16 cellular contexts compared by ENCODE assay signal in genomic region chr20:4008877-4009276, GRCh38. TPM values are rescaled to one million over a fixed set of nuclear protein-coding genes. Genes with fewer than 3 reads are reported as not detected.
DNase-seq lines count a peak whose midpoint lies in the region; ATAC-seq, FAIRE-seq and TF ChIP-seq lines count a peak whose summit lies in the region.
"Had no signal": no experiment of that assay in that cellular context is flagged by ENCODE, and none has a peak within 500 bp of the region (broad histone marks: within the 10 kb centered on the region; RNA-seq: fewer than 3 reads in every experiment).

No MANE protein-coding gene starts in this region.

- no peak for ATAC-seq in HepG2
- ATAC-seq in right lobe of liver = no peak
- no peak for ATAC-seq in K562
- ATAC-seq in stimulated activated effector memory CD8-positive, alpha-beta T cell treated with anti-CD3 and anti-CD28 coated beads, Interleukin-12 subunit alpha, Interleukin-12 subunit beta, amount 100 ng/mL, for 72 hours = no peak
- ATAC-seq in upper lobe of right lung = no peak
- ATAC-seq in omental fat pad (ENCODE audit: low FRiP score) = no peak

- H3K4me2 ChIP-seq in HepG2 (ENCODE audit: low read depth, low read length) (no peak overlapping the region), OCI-LY3 (ENCODE audit: low read length) (no peak overlapping the region), K562 (ENCODE audit: insufficient read depth, low read length) (peak overlapping the region; percentile 39; the same call in 1 of the 2 replicates)

- DNase-seq in HepG2 (ENCODE audit: low spot score) (no peak), right lobe of liver (no peak), K562 (ENCODE audit: extremely low read depth in 1 of 4, low spot score in 3 of 4) (no peak), Kasumi-1 (lab: John Stamatoyannopoulos, UW) (no peak), upper lobe of right lung (no peak), omental fat pad (ENCODE audit: low spot score) (no peak)
- DNase-seq in stimulated activated effector memory CD8-positive, alpha-beta T cell treated with anti-CD3 and anti-CD28 coated beads, Interleukin-12 subunit alpha, Interleukin-12 subunit beta, amount 100 ng/mL, for 72 hours (ENCODE audit: low spot score in 2 of 2) = no peak
- DNase-seq: CD4-positive, alpha-beta T cell; GF-D8; KBM-7; NCI-H1930; NCI-H2171 had no signal

- no peak overlapping the region for H3K27ac ChIP-seq in HepG2 (ENCODE audit: extremely low read length, insufficient read depth, low read length)
- H3K27ac ChIP-seq in right lobe of liver = no peak overlapping the region
- H3K27ac ChIP-seq in OCI-LY3 (ENCODE audit: low read length) = no peak overlapping the region
- peak overlapping the region; percentile 55; the same call in 2 of the 3 replicates for H3K27ac ChIP-seq in K562 (ENCODE audit: extremely low read depth, low read depth, low read length)
- no peak overlapping the region for H3K27ac ChIP-seq in upper lobe of right lung
- H3K27ac ChIP-seq: SJSA1 had no signal

- H3K27me3 ChIP-seq in HepG2 (ENCODE audit: control insufficient read depth in 1 of 2, insufficient read depth in 2 of 2, low read length in 2 of 2) = no peaks in the 10 kb centered on the region
- no peaks in the 10 kb centered on the region for H3K27me3 ChIP-seq in right lobe of liver
- no peaks in the 10 kb centered on the region for H3K27me3 ChIP-seq in OCI-LY3 (ENCODE audit: low read depth, low read length)
- no peaks in the 10 kb centered on the region for H3K27me3 ChIP-seq in K562 (ENCODE audit: control insufficient read depth in 2 of 2, insufficient read depth in 2 of 2, low read length in 2 of 2)
- no peaks in the 10 kb centered on the region for H3K27me3 ChIP-seq in upper lobe of right lung
- H3K27me3 ChIP-seq: SJSA1 had no signal

- H3K27ac Mint-ChIP-seq in stimulated activated effector memory CD8-positive, alpha-beta T cell treated with anti-CD3 and anti-CD28 coated beads, Interleukin-12 subunit alpha, Interleukin-12 subunit beta, amount 100 ng/mL, for 72 hours = peak overlapping the region; percentile 2
- H3K27ac Mint-ChIP-seq: CD4-positive, alpha-beta T cell had no signal

- BruUV-seq in HepG2 (replicated peaks; lab: Mats Ljungman, UMichigan) (no TSS peak), K562 (replicated peaks; lab: Mats Ljungman, UMichigan) (no TSS peak)

- H3K4me1 Mint-ChIP-seq in stimulated activated effector memory CD8-positive, alpha-beta T cell treated with anti-CD3 and anti-CD28 coated beads, Interleukin-12 subunit alpha, Interleukin-12 subunit beta, amount 100 ng/mL, for 72 hours = peaks cover 23% of the 10 kb centered on the region

- H3K4me1 ChIP-seq in HepG2 (ENCODE audit: insufficient read depth, low read length) = peaks cover 6% of the 10 kb centered on the region
- peaks cover 0 to 23% (median 3%) of the 10 kb centered on the region in 4 donors for H3K4me1 ChIP-seq in right lobe of liver
- peaks cover 3% of the 10 kb centered on the region for H3K4me1 ChIP-seq in OCI-LY3 (ENCODE audit: low read length)
- H3K4me1 ChIP-seq in K562 (replicated peaks in 1 of 2; ENCODE audit: control insufficient read depth in 2 of 2, insufficient read depth in 2 of 2, low read length in 2 of 2) = peaks cover 14 to 44% of the 10 kb centered on the region in 2 experiments; a peak in 4 of 5 replicates
- peaks cover 39% of the 10 kb centered on the region for H3K4me1 ChIP-seq in upper lobe of right lung

- H3K36me3 ChIP-seq in HepG2 (replicated peaks in 1 of 2; ENCODE audit: control insufficient read depth in 1 of 2, insufficient read depth in 2 of 2, low read length in 2 of 2) (no peaks in the 10 kb centered on the region), right lobe of liver (no peaks in the 10 kb centered on the region), OCI-LY3 (replicated peaks; ENCODE audit: low read depth, low read length) (no peaks in the 10 kb centered on the region), K562 (ENCODE audit: control insufficient read depth, insufficient read depth, low read length) (peaks cover 32% of the 10 kb centered on the region), upper lobe of right lung (no peaks in the 10 kb centered on the region)
- H3K36me3 ChIP-seq: SJSA1 had no signal

- WGBS in HepG2 (ENCODE audit: low lambda C conversion rate) = 97% methylated on average over 2 of the region's 2 CpGs
- WGBS in right lobe of liver (ENCODE audit: insufficient coverage, low coverage, low lambda C conversion rate, missing lambda C conversion rate) = 82% methylated on average over 2 of the region's 2 CpGs
- 80% methylated on average over 2 of the region's 2 CpGs for WGBS in K562 (ENCODE audit: insufficient coverage, low coverage, missing lambda C conversion rate)

- TF ChIP-seq POLR2A in HepG2 (IDR thresholded peaks at IDR 0.05; ENCODE audit: insufficient read depth in 1 of 2, low read depth in 2 of 2, low read length in 2 of 2) (no peak), right lobe of liver (IDR thresholded peaks at IDR 0.05) (no peak), K562 (conservative IDR thresholded peaks at IDR 0.05) (no peak)

- TF ChIP-seq RAD21 in HepG2 (CRISPR knock-in tag; IDR thresholded peaks at IDR 0.05) = no peak
- TF ChIP-seq RAD21 in K562 (CRISPR knock-in tag; conservative IDR thresholded peaks at IDR 0.05 in 1 of 2, IDR thresholded peaks at IDR 0.05 in 1 of 2) = no peak

- peak; percentile 42; the same call in 1 of the 2 replicates for TF ChIP-seq CTCF in HepG2 (CRISPR knock-in tag; IDR thresholded peaks at IDR 0.05)
- TF ChIP-seq CTCF in right lobe of liver (IDR thresholded peaks at IDR 0.05) = peak in 1 of 4 donors; percentile 19
- peak; percentile 25 for TF ChIP-seq CTCF in OCI-LY3 (IDR thresholded peaks at IDR 0.05; ENCODE audit: low read depth, low read length)
- no peak for TF ChIP-seq CTCF in K562 (IDR thresholded peaks at IDR 0.05 in 2 of 3, conservative IDR thresholded peaks at IDR 0.05 in 1 of 3; ENCODE audit: insufficient read depth in 2 of 3, low read depth in 1 of 3, low read length in 3 of 3)
- no peak for TF ChIP-seq CTCF in upper lobe of right lung (IDR thresholded peaks at IDR 0.05)
- no peak for TF ChIP-seq CTCF in omental fat pad (IDR thresholded peaks at IDR 0.05)

- CTCF ChIA-PET in HepG2 (lab: Yijun Ruan, JAX; ENCODE audit: low intra/inter-chr PET ratio, low total read pairs) (no interaction called here), K562 (lab: Yijun Ruan, JAX; ENCODE audit: low intra/inter-chr PET ratio) (interaction anchor here (0.7 kb wide), 1 partner anchor 79 kb away, joined by 3 read pairs; no protein-coding TSS in a partner anchor)

- H3K9me3 ChIP-seq in HepG2 (ENCODE audit: low read length) (no peaks in the 10 kb centered on the region), right lobe of liver (no peaks in the 10 kb centered on the region), OCI-LY3 (ENCODE audit: insufficient read depth, low read length) (no peaks in the 10 kb centered on the region), K562 (replicated peaks; ENCODE audit: control insufficient read depth, insufficient read depth, low read depth, low read length) (no peaks in the 10 kb centered on the region), upper lobe of right lung (no peaks in the 10 kb centered on the region)
- H3K9me3 ChIP-seq: SJSA1 had no signal

- in situ Hi-C loops in HepG2 (cut with HindIII; ENCODE audit: extremely low pct_ligation_motif_present, low pct_unique_long_range_greater_than_20kb) (no loop called here), K562 (cut with MboI) (no loop called here)

- peaks cover 15% of the 10 kb centered on the region for H3K36me3 Mint-ChIP-seq in stimulated activated effector memory CD8-positive, alpha-beta T cell treated with anti-CD3 and anti-CD28 coated beads, Interleukin-12 subunit alpha, Interleukin-12 subunit beta, amount 100 ng/mL, for 72 hours

- H3K9ac ChIP-seq in HepG2 (ENCODE audit: insufficient read depth, low read depth, low read length) = no peak overlapping the region
- H3K9ac ChIP-seq in OCI-LY3 (ENCODE audit: low read length) = no peak overlapping the region
- no peak overlapping the region for H3K9ac ChIP-seq in K562 (ENCODE audit: insufficient read depth in 1 of 2, low read depth in 2 of 2, low read length in 2 of 2)

- no peak overlapping the region for H3K4me3 ChIP-seq in HepG2 (replicated peaks in 1 of 3; ENCODE audit: insufficient read depth in 1 of 3, low read depth in 2 of 3, low read length in 3 of 3)
- H3K4me3 ChIP-seq in right lobe of liver = no peak overlapping the region
- H3K4me3 ChIP-seq in OCI-LY3 (ENCODE audit: low read length) = no peak overlapping the region
- H3K4me3 ChIP-seq in K562 = no peak overlapping the region
- no peak overlapping the region for H3K4me3 ChIP-seq in upper lobe of right lung
- H3K4me3 ChIP-seq: SJSA1 had no signal

- intact Hi-C loops in HepG2 (cut with micrococcal nuclease; ENCODE audit: unreplicated experiment) = no loop called here
- intact Hi-C loops in right lobe of liver (cut with DNase I) = no loop called here
- intact Hi-C loops in K562 (cut with micrococcal nuclease) = no loop called here
- intact Hi-C loops in upper lobe of right lung (cut with DNase I) = no loop called here

- H3K9me3 Mint-ChIP-seq in stimulated activated effector memory CD8-positive, alpha-beta T cell treated with anti-CD3 and anti-CD28 coated beads, Interleukin-12 subunit alpha, Interleukin-12 subunit beta, amount 100 ng/mL, for 72 hours = no peaks in the 10 kb centered on the region
- H3K9me3 Mint-ChIP-seq: CD4-positive, alpha-beta T cell had no signal

- H2AFZ ChIP-seq in HepG2 (ENCODE audit: low read length) = no peak overlapping the region
- H2AFZ ChIP-seq in OCI-LY3 (ENCODE audit: low read depth, low read length) = no peak overlapping the region
- no peak overlapping the region for H2AFZ ChIP-seq in K562 (ENCODE audit: low read depth, low read length)

- no peaks in the 10 kb centered on the region for H4K20me1 ChIP-seq in HepG2 (ENCODE audit: insufficient read depth, low read length)
- no peaks in the 10 kb centered on the region for H4K20me1 ChIP-seq in OCI-LY3 (ENCODE audit: insufficient read depth, low read length)
- H4K20me1 ChIP-seq in K562 (replicated peaks; ENCODE audit: control insufficient read depth, insufficient read depth, low read length) = peaks cover 16% of the 10 kb centered on the region

- H3K79me2 ChIP-seq in HepG2 (ENCODE audit: insufficient read depth, low read length) = peaks cover 8% of the 10 kb centered on the region
- H3K79me2 ChIP-seq in OCI-LY3 (ENCODE audit: low read length) = no peaks in the 10 kb centered on the region
- H3K79me2 ChIP-seq in K562 (ENCODE audit: control insufficient read depth, insufficient read depth, low read length) = peaks cover 96% of the 10 kb centered on the region

- H3K4me3 Mint-ChIP-seq in stimulated activated effector memory CD8-positive, alpha-beta T cell treated with anti-CD3 and anti-CD28 coated beads, Interleukin-12 subunit alpha, Interleukin-12 subunit beta, amount 100 ng/mL, for 72 hours = no peak overlapping the region
- H3K4me3 Mint-ChIP-seq: CD4-positive, alpha-beta T cell had no signal

- FAIRE-seq in HepG2 (lab: Jason Lieb, UNC) = no peak
- FAIRE-seq in K562 (lab: Jason Lieb, UNC) = no peak
- FAIRE-seq: GM18507, HTR-8/SVneo had no signal

- POLR2A ChIA-PET in HepG2 (lab: Yijun Ruan, JAX) = no interaction called here
- POLR2A ChIA-PET in K562 (lab: Yijun Ruan, JAX) = interaction anchor here (0.7 to 1.5 kb wide), 5 partner anchors 10 to 74 kb away, joined by 3 to 6 read pairs (median 3); no protein-coding TSS in a partner anchor

- H3K9me1 ChIP-seq in K562 (ENCODE audit: control insufficient read depth, insufficient read depth, low read length) = peaks cover 2% of the 10 kb centered on the region

- TF ChIP-seq EP300 in HepG2 (IDR thresholded peaks at IDR 0.05; ENCODE audit: low read depth in 2 of 2, low read length in 2 of 2) = no peak
- no peak for TF ChIP-seq EP300 in HepG2 (CRISPR knock-in tag; IDR thresholded peaks at IDR 0.05; ENCODE audit: borderline replicate concordance)
- no peak for TF ChIP-seq EP300 in K562 (IDR thresholded peaks at IDR 0.05; ENCODE audit: low read length)

RNA-seq across cellular contexts. Expression of gene RNF24, which starts 6.5 kb away (rescaled TPM):
- total RNA-seq in HepG2 (2016; rRNA removed; fragmentation: Illumina TruSeq; extraction: Trizol) = 2.4 and 2.9 TPM in 2 replicates
- total RNA-seq in HepG2 (2016; cell fraction: cytosol; rRNA removed; fragmentation: Illumina TruSeq; extraction: Trizol; ENCODE audit: low read depth) = 1.3 and 1.6 TPM in 2 replicates
- 2.4 and 2.9 TPM in 2 replicates for total RNA-seq in HepG2 (2016; cell fraction: insoluble cytoplasmic fraction; rRNA removed; fragmentation: Illumina TruSeq; extraction: Trizol)
- total RNA-seq in HepG2 (2016; cell fraction: membrane; rRNA removed; fragmentation: Illumina TruSeq; extraction: Trizol) = 2.8 and 3.3 TPM in 2 replicates
- total RNA-seq in HepG2 (2016; cell fraction: nucleus; rRNA removed; fragmentation: Illumina TruSeq; extraction: Trizol) = 3.7 and 4.2 TPM in 2 replicates
- 10.4 TPM in 2 replicates for polyA plus RNA-seq in HepG2 (2011; rRNA removed)
- 8.1 and 10.3 TPM in 2 replicates for polyA plus RNA-seq in HepG2 (2011; cell fraction: cytosol; rRNA removed)
- 10.7 and 11.5 TPM in 2 replicates for polyA plus RNA-seq in HepG2 (2011; cell fraction: nucleus; rRNA removed)
- polyA plus RNA-seq in HepG2 (2012) = 9.7 and 9.9 TPM in 2 replicates
- polyA plus RNA-seq in HepG2 (2016; cell fraction: cytosol; fragmentation: Illumina TruSeq; extraction: Trizol; ENCODE audit: low read depth) = 2.5 and 3.5 TPM in 2 replicates
- 3.0 and 3.3 TPM in 2 replicates for polyA plus RNA-seq in HepG2 (2016; cell fraction: insoluble cytoplasmic fraction; fragmentation: Illumina TruSeq; extraction: Trizol; ENCODE audit: low read depth)
- polyA plus RNA-seq in HepG2 (2016; cell fraction: membrane; fragmentation: Illumina TruSeq; extraction: Trizol; ENCODE audit: low read depth) = 3.9 and 4.1 TPM in 2 replicates
- polyA plus RNA-seq in HepG2 (2016; cell fraction: nucleus; fragmentation: Illumina TruSeq; extraction: Trizol; ENCODE audit: insufficient read depth, low read depth) = 5.8 and 6.3 TPM in 2 replicates
- polyA minus RNA-seq in HepG2 (2011; rRNA and poly(A)+ RNA removed; ENCODE audit: low replicate concordance) = 12.7 and 15.9 TPM in 2 replicates
- 9.9 and 12.7 TPM in 2 replicates for polyA minus RNA-seq in HepG2 (2011; cell fraction: cytosol; rRNA and poly(A)+ RNA removed)
- polyA minus RNA-seq in HepG2 (2011; cell fraction: nucleus; rRNA and poly(A)+ RNA removed) = 7.1 and 8.6 TPM in 2 replicates
- 1 to 10 TPM; 1.1 to 8.7 (median 2.2) TPM for total RNA-seq in right lobe of liver
- 44.6 and 48.3 TPM in 2 replicates for total RNA-seq in K562 (2011; cell fraction: chromatin; rRNA removed; ENCODE audit: low replicate concordance)
- total RNA-seq in K562 (2011; cell fraction: nucleolus; rRNA removed) = 26.7 and 28.9 TPM in 2 replicates
- 56.0 and 88.0 TPM in 2 replicates for total RNA-seq in K562 (2011; cell fraction: nucleoplasm; rRNA removed)
- total RNA-seq in K562 (2014; rRNA removed) = 15.7 and 17.3 TPM in 2 replicates
- 18.8 and 20.3 TPM in 2 replicates for total RNA-seq in K562 (2014; rRNA removed; fragmentation: Illumina TruSeq; extraction: Trizol)
- total RNA-seq in K562 (2015; rRNA removed; fragmentation: Illumina TruSeq; extraction: Trizol) = 14.1 and 14.7 TPM in 2 replicates
- total RNA-seq in K562 (2021) = 42.6 and 51.9 TPM in 2 replicates
- 23.1 and 43.4 TPM in 2 replicates for polyA plus RNA-seq in K562 (2011; rRNA removed)
- polyA plus RNA-seq in K562 (2011; cell fraction: cytosol; rRNA removed) = 24.8 and 52.3 TPM in 2 replicates
- 39.0 and 49.3 TPM in 2 replicates for polyA plus RNA-seq in K562 (2011; cell fraction: nucleus; rRNA removed)
- 22.7 and 30.7 TPM in 2 replicates for polyA plus RNA-seq in K562 (2012)
- 33.9 and 35.5 TPM in 2 replicates for polyA plus RNA-seq in K562 (2014; fragmentation: Illumina TruSeq; extraction: Trizol)
- polyA plus RNA-seq in K562 (2014; fragmentation: Nextera tagmentation; extraction: Ambion mirVana) = 10 to 100 TPM; 10.1 to 21.8 TPM
- polyA plus RNA-seq in K562 (2014; rRNA removed) = 21.0 and 22.4 TPM in 2 replicates
- 19.7 and 35.1 TPM in 2 replicates for polyA minus RNA-seq in K562 (2011; rRNA and poly(A)+ RNA removed)
- polyA minus RNA-seq in K562 (2011; cell fraction: cytosol; rRNA and poly(A)+ RNA removed) = 25.3 and 46.8 TPM in 2 replicates
- 10.1 and 22.5 TPM in 2 replicates for polyA minus RNA-seq in K562 (2011; cell fraction: nucleus; rRNA and poly(A)+ RNA removed)
- 24.5 TPM for total RNA-seq in upper lobe of right lung
- total RNA-seq in omental fat pad = 10 to 100 TPM; 23.6 to 44.1 (median 28.1) TPM

Comparison
In these comparisons a context has a peak if more than half of its experiments do, and no peak if none do; other contexts are left out.
1. CTCF ChIP-seq: peak in HepG2 (single experiment) and OCI-LY3 (single experiment); none in K562 (0 of 3), upper lobe of right lung (single experiment) and omental fat pad (0 of 3).
2. Of the 241 proteins assayed by ChIP-seq in both HepG2 and K562: peak only in HepG2: CTCF and STAG1; only in K562: none; in both: none; in neither: 239.